Comparison of ENCODE assay signal across 8 cellular contexts in the genomic region with DNA sequence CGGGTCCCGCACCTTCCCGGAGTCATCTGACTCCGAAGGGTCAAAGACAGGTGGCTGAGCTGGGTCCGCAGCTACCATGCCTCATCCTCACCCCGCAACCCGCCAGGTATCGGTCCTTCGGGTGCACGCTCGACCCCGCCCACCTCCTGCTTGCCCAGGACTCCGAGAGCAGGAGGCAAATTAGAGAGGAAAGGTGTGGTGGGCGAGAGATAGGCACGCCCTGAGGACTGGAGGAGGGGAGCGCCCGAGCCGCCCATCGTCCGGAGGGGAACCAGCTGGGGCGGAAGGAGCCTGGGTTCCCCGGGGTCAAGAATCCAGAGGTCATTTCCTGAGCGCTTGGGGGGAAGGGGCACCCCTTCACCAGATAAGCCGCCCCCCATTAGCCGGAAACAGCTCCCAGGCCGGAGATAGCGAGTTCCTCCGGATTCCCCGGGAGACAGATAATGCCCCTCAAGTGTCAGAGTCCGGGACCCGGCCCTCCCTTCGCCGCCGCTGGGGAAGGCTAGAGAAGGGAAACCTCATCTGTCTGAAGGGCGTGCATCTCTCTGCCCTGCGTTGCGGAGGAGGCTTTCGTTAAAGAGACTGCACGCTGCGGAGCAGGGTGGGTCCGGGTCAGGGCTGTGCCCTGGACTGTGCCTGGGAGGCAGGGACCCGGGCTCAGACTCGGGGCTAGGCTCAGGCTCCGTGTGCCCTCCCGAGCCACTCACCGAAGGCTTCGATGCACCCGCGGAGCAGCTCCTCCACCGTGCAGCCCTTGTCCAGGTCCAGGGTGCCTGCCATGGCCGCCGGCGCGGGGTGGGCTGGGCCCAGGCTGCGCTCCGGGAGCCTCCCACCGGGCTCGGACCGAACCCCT. TPM values are rescaled to one million over a fixed set of nuclear protein-coding genes. Genes with fewer than 3 reads are reported as not detected.
DNase-seq lines count a peak whose midpoint lies in the region; ATAC-seq and TF ChIP-seq lines count a peak whose summit lies in the region.

No MANE protein-coding gene starts in this region.

- no peak overlapping the region for H2AFZ ChIP-seq in neural cell (ENCODE audit: low read depth, low read length)

- no peaks in the 10 kb centered on the region for H3K9me2 ChIP-seq in neural cell (ENCODE audit: insufficient read depth, low read length)

- no peaks in the 10 kb centered on the region for H3K79me2 ChIP-seq in neural cell (replicated peaks; ENCODE audit: insufficient read depth, low read length)

- no peak for TF ChIP-seq EP300 in neural cell (conservative IDR thresholded peaks at IDR 0.05; ENCODE audit: poor library complexity, severe bottlenecking)

- ATAC-seq in RWPE2 (ENCODE audit: low read depth) (peak; percentile 19), HG02763 (IDR thresholded peaks at IDR 0.05; ENCODE audit: unreplicated experiment) (no peak)

- H3K4me2 ChIP-seq in neural cell (ENCODE audit: low read length) = no peak overlapping the region

- H3K27ac ChIP-seq in RWPE2 (ENCODE audit: poor library complexity, severe bottlenecking) = no peak overlapping the region
- H3K27ac ChIP-seq in esophagus (ENCODE audit: low read depth in 2 of 2, low read length in 1 of 2) = peak overlapping the region; percentile 23 to 50
- H3K27ac ChIP-seq in neural cell (ENCODE audit: low read length) = no peak overlapping the region

- H3K27me3 ChIP-seq in RWPE2 (ENCODE audit: insufficient read depth, poor library complexity, severe bottlenecking) = peaks cover 23% of the 10 kb centered on the region
- no peaks in the 10 kb centered on the region for H3K27me3 ChIP-seq in esophagus (ENCODE audit: control insufficient read depth in 1 of 2, insufficient read depth in 2 of 2, low read length in 2 of 2)
- peaks cover 49% of the 10 kb centered on the region for H3K27me3 ChIP-seq in neural cell (ENCODE audit: insufficient read depth, low read depth, low read length)

- H3K9ac ChIP-seq in neural cell (ENCODE audit: low read length) = no peak overlapping the region

- H3K9me3 ChIP-seq in RWPE2 (ENCODE audit: severe bottlenecking) (no peaks in the 10 kb centered on the region), esophagus (ENCODE audit: control insufficient read depth in 2 of 2, insufficient read depth in 1 of 2, low read depth in 1 of 2, low read length in 1 of 2) (no peaks in the 10 kb centered on the region), neural cell (ENCODE audit: low read length) (no peaks in the 10 kb centered on the region)

- peak overlapping the region; percentile 25 for H3K4me3 ChIP-seq in RWPE2 (ENCODE audit: severe bottlenecking)
- H3K4me3 ChIP-seq in esophagus (ENCODE audit: low read depth in 1 of 2, low read length in 2 of 2) = peak overlapping the region; percentile 43 to 51
- peak overlapping the region; percentile 59 for H3K4me3 ChIP-seq in neural cell (ENCODE audit: low read length)

- H3K36me3 ChIP-seq in RWPE2 (ENCODE audit: low read depth) (no peaks in the 10 kb centered on the region), esophagus (ENCODE audit: control insufficient read depth in 2 of 2, insufficient read depth in 2 of 2, low read length in 1 of 2) (no peaks in the 10 kb centered on the region), neural cell (ENCODE audit: insufficient read depth, low read length) (no peaks in the 10 kb centered on the region)

- no peaks in the 10 kb centered on the region for H3F3A ChIP-seq in neural cell (ENCODE audit: insufficient read depth, low read length, poor library complexity, severe bottlenecking)

- TF ChIP-seq CTCF in RWPE2 (IDR thresholded peaks at IDR 0.05; ENCODE audit: poor library complexity, severe bottlenecking) (no peak), neural cell (IDR thresholded peaks at IDR 0.05; ENCODE audit: poor library complexity, severe bottlenecking) (no peak)

- no peaks in the 10 kb centered on the region for H4K20me1 ChIP-seq in neural cell (ENCODE audit: insufficient read depth)

- no peaks in the 10 kb centered on the region for H3K4me1 ChIP-seq in RWPE2 (ENCODE audit: insufficient read depth, poor library complexity, severe bottlenecking)
- H3K4me1 ChIP-seq in esophagus (ENCODE audit: control insufficient read depth in 2 of 2, insufficient read depth in 2 of 2, low read length in 1 of 2) = peaks cover 0 to 12% of the 10 kb centered on the region in 2 donors

- peak; percentile 51 for DNase-seq in activated CD4-positive, alpha-beta T cell treated with anti-CD3 and anti-CD28 coated beads for 48 hours
- no peak for DNase-seq in activated CD4-positive, alpha-beta T cell treated with anti-CD3 and anti-CD28 coated beads, Interleukin-2, amount 50 U/mL, for 1 hour
- DNase-seq in RWPE2 (ENCODE audit: low spot score) (no peak), NCI-H2196 treated with DMSO at 0.1 percent for 48 hours (lab: John Stamatoyannopoulos, UW; ENCODE audit: unreplicated experiment) (no peak)
- no peak for DNase-seq in effector CD8-positive, alpha-beta T cell (lab: John Stamatoyannopoulos, UW)

- no peak for TF ChIP-seq RAD21 in neural cell (conservative IDR thresholded peaks at IDR 0.05)

- 6 to 7% methylated on average over 59 of the region's 59 CpGs for WGBS in esophagus, 2 donors

TF ChIP-seq in neural cell, 6 proteins besides CTCF, POLR2A, EP300 and RAD21:
- TF ChIP-seq MXI1 (conservative IDR thresholded peaks at IDR 0.05; ENCODE audit: poor library complexity, severe bottlenecking) (no peak), SMC3 (conservative IDR thresholded peaks at IDR 0.05; ENCODE audit: poor library complexity) (no peak), TAF1 (IDR thresholded peaks at IDR 0.05; ENCODE audit: low read depth) (no peak), POLR2AphosphoS5 (IDR thresholded peaks at IDR 0.05) (no peak), EZH2 (IDR thresholded peaks at IDR 0.05; ENCODE audit: borderline replicate concordance, insufficient read depth, low read length, poor library complexity, severe bottlenecking) (no peak)
- TF ChIP-seq, protein P1, sequence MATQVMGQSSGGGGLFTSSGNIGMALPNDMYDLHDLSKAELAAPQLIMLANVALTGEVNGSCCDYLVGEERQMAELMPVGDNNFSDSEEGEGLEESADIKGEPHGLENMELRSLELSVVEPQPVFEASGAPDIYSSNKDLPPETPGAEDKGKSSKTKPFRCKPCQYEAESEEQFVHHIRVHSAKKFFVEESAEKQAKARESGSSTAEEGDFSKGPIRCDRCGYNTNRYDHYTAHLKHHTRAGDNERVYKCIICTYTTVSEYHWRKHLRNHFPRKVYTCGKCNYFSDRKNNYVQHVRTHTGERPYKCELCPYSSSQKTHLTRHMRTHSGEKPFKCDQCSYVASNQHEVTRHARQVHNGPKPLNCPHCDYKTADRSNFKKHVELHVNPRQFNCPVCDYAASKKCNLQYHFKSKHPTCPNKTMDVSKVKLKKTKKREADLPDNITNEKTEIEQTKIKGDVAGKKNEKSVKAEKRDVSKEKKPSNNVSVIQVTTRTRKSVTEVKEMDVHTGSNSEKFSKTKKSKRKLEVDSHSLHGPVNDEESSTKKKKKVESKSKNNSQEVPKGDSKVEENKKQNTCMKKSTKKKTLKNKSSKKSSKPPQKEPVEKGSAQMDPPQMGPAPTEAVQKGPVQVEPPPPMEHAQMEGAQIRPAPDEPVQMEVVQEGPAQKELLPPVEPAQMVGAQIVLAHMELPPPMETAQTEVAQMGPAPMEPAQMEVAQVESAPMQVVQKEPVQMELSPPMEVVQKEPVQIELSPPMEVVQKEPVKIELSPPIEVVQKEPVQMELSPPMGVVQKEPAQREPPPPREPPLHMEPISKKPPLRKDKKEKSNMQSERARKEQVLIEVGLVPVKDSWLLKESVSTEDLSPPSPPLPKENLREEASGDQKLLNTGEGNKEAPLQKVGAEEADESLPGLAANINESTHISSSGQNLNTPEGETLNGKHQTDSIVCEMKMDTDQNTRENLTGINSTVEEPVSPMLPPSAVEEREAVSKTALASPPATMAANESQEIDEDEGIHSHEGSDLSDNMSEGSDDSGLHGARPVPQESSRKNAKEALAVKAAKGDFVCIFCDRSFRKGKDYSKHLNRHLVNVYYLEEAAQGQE (IDR thresholded peaks at IDR 0.05; ENCODE audit: borderline replicate concordance) = no peak

RNA-seq across cellular contexts. Expression of a gene that starts 1.6 kb away (rescaled TPM):
- polyA plus RNA-seq in esophagus = 10 to 100 TPM in 1 of 2 donors, 1 to 10 TPM in 1; 7.9 to 13.0 TPM
- 4.5 and 13.9 TPM in 2 replicates for polyA plus RNA-seq in neural cell
- 2.9 and 4.4 TPM in 2 replicates for polyA minus RNA-seq in neural cell

RNA-seq across cellular contexts. Expression of a gene that starts 17.5 kb away (rescaled TPM):
- polyA plus RNA-seq in esophagus (1 to 10 TPM; 1.2 to 1.7 TPM), neural cell (0.14 and 0.43 TPM in 2 replicates)
- polyA minus RNA-seq in neural cell = 0.58 TPM in 1 of 2 replicates, not detected in the other

RNA-seq across cellular contexts. Expression of a gene that starts 19.3 kb away (rescaled TPM):
- polyA plus RNA-seq in esophagus (under 1 TPM; 0.24 to 0.44 TPM), neural cell (68.0 and 99.8 TPM in 2 replicates)
- 279 and 325 TPM in 2 replicates for polyA minus RNA-seq in neural cell

RNA-seq across cellular contexts. Expression of a gene that starts 36.0 kb away (rescaled TPM):
- polyA plus RNA-seq in esophagus (10 to 100 TPM; 79.0 to 88.0 TPM), neural cell (53.2 and 72.7 TPM in 2 replicates)
- 120 and 150 TPM in 2 replicates for polyA minus RNA-seq in neural cell

Comparison
In these comparisons a context has a peak if more than half of its experiments do, and no peak if none do; other contexts are left out.
1. H3K27ac ChIP-seq: peak in esophagus (2 of 2); none in RWPE2 (single experiment) and neural cell (single experiment).
2. RNA of a gene that starts 19.3 kb away (polyA plus RNA-seq): 68.0 to 99.8 TPM in neural cell; 0.24 to 0.44 TPM in esophagus; every median in the first group is over 10 times any median in the second.
3. Peak in every context shown above with its lines, with median percentiles within 50 percentile points of each other: H3K4me3 ChIP-seq.